In the genomic region with DNA sequence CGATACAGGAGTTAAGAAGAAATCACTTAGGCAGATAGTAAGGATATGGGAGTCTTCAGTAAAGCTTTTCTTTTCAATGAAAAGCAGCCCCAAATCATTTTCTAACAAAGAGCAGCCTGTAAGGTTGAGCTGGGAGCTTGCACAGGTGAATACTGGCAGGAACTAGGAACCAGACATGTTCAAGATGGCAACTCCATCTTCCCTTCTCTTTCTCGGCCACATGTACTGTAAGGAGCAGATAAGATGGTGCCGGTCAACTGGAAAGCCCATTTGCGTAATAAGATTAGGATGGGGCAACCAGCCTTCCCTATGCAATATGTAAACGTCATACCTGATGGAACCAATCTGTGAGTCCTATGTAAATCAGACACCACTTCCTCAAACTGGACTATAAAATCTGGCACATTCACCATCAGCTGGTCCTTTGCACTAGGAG, we compare ENCODE assay signal across 1 cellular context.
TF ChIP-seq lines count a peak whose summit lies in the region.

No MANE protein-coding gene starts in this region.

TF ChIP-seq in K562, 482 proteins besides CTCF, POLR2A, EP300 and RAD21 (continued from another document and continues in another):
- TF ChIP-seq, protein P1, sequence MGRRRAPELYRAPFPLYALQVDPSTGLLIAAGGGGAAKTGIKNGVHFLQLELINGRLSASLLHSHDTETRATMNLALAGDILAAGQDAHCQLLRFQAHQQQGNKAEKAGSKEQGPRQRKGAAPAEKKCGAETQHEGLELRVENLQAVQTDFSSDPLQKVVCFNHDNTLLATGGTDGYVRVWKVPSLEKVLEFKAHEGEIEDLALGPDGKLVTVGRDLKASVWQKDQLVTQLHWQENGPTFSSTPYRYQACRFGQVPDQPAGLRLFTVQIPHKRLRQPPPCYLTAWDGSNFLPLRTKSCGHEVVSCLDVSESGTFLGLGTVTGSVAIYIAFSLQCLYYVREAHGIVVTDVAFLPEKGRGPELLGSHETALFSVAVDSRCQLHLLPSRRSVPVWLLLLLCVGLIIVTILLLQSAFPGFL (CRISPR knock-in tag; IDR thresholded peaks at IDR 0.05), result no peak
- TF ChIP-seq, protein P2, sequence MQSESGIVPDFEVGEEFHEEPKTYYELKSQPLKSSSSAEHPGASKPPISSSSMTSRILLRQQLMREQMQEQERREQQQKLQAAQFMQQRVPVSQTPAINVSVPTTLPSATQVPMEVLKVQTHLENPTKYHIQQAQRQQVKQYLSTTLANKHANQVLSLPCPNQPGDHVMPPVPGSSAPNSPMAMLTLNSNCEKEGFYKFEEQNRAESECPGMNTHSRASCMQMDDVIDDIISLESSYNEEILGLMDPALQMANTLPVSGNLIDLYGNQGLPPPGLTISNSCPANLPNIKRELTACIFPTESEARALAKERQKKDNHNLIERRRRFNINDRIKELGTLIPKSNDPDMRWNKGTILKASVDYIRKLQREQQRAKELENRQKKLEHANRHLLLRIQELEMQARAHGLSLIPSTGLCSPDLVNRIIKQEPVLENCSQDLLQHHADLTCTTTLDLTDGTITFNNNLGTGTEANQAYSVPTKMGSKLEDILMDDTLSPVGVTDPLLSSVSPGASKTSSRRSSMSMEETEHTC (IDR thresholded peaks at IDR 0.05), result no peak
- TF ChIP-seq RBBP5 (IDR thresholded peaks at IDR 0.05; ENCODE audit: borderline replicate concordance, insufficient read depth, low read length, poor library complexity, severe bottlenecking) (no peak), CEBPB (tag; IDR thresholded peaks at IDR 0.05) (peak; percentile 99), PHF20 (IDR thresholded peaks at IDR 0.05; ENCODE audit: partially characterized antibody) (no peak), ZZZ3 (IDR thresholded peaks at IDR 0.05) (no peak), ARID1B (IDR thresholded peaks at IDR 0.05) (peak; percentile 46; the same call in 1 of the 2 replicates), RFX1 (IDR thresholded peaks at IDR 0.05) (no peak), ZNF354B (CRISPR knock-in tag; IDR thresholded peaks at IDR 0.05) (no peak), HNRNPUL1 (IDR thresholded peaks at IDR 0.05; ENCODE audit: low read length) (no peak), NONO (IDR thresholded peaks at IDR 0.05; ENCODE audit: low read depth in 2 of 2, low read length in 1 of 2) (no peak), TAF15 (IDR thresholded peaks at IDR 0.05; ENCODE audit: low read depth, low read length) (no peak), ZSCAN29 (IDR thresholded peaks at IDR 0.05) (no peak), ZNF224 (CRISPR knock-in tag; IDR thresholded peaks at IDR 0.05) (no peak), RBM39 (optimal IDR thresholded peaks at IDR 0.05; ENCODE audit: low read depth, low read length) (no peak), ASH1L (IDR thresholded peaks at IDR 0.05; ENCODE audit: borderline replicate concordance, low read depth, partially characterized antibody) (no peak), ZNF41 (CRISPR knock-in tag; conservative IDR thresholded peaks at IDR 0.05) (0 out of 2 replicates have a peak, but pooled peaks have one; percentile 49), STAG1 (CRISPR knock-in tag; IDR thresholded peaks at IDR 0.05; ENCODE audit: borderline replicate concordance) (no peak), SUPT5H (IDR thresholded peaks at IDR 0.05) (no peak), DNMT1 (IDR thresholded peaks at IDR 0.05) (no peak), FOXM1 (IDR thresholded peaks at IDR 0.05; ENCODE audit: low read depth) (no peak), FOXM1 (CRISPR knock-in tag; IDR thresholded peaks at IDR 0.05; ENCODE audit: low read depth) (no peak), SMC3 (conservative IDR thresholded peaks at IDR 0.05; ENCODE audit: insufficient read depth, low read depth, low read length) (no peak), BRCA1 (IDR thresholded peaks at IDR 0.05) (no peak), BRCA1 (CRISPR knock-in tag; IDR thresholded peaks at IDR 0.05) (no peak), MAFG (tag; conservative IDR thresholded peaks at IDR 0.05) (no peak), HOXB6 (CRISPR knock-in tag; IDR thresholded peaks at IDR 0.05; ENCODE audit: borderline replicate concordance) (no peak), MCM7 (IDR thresholded peaks at IDR 0.05) (no peak), ZNF3 (CRISPR knock-in tag; IDR thresholded peaks at IDR 0.05) (no peak), HNRNPK (IDR thresholded peaks at IDR 0.05; ENCODE audit: low read depth, low read length, poor library complexity, severe bottlenecking) (no peak), PCBP2 (IDR thresholded peaks at IDR 0.05; ENCODE audit: low read depth, low read length, poor library complexity, severe bottlenecking) (no peak), CAMTA2 (CRISPR knock-in tag; conservative IDR thresholded peaks at IDR 0.05) (no peak), MYNN (IDR thresholded peaks at IDR 0.05) (no peak), MYNN (CRISPR knock-in tag; IDR thresholded peaks at IDR 0.05) (no peak), ZNF282 (CRISPR knock-in tag; IDR thresholded peaks at IDR 0.05) (no peak), FIP1L1 (IDR thresholded peaks at IDR 0.05; ENCODE audit: low read depth, low read length, poor library complexity, severe bottlenecking) (no peak), TCF7 (IDR thresholded peaks at IDR 0.05; ENCODE audit: borderline replicate concordance) (no peak), U2AF1 (optimal IDR thresholded peaks at IDR 0.05; ENCODE audit: low read depth, low read length) (no peak), CREM (IDR thresholded peaks at IDR 0.05; ENCODE audit: low read depth) (peak; percentile 91), MEIS2 (IDR thresholded peaks at IDR 0.05; ENCODE audit: partially characterized antibody) (no peak)
- TF ChIP-seq, protein P3, sequence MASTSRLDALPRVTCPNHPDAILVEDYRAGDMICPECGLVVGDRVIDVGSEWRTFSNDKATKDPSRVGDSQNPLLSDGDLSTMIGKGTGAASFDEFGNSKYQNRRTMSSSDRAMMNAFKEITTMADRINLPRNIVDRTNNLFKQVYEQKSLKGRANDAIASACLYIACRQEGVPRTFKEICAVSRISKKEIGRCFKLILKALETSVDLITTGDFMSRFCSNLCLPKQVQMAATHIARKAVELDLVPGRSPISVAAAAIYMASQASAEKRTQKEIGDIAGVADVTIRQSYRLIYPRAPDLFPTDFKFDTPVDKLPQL (IDR thresholded peaks at IDR 0.05; ENCODE audit: extremely low read depth, insufficient read length), result no peak
- TF ChIP-seq, protein P4, sequence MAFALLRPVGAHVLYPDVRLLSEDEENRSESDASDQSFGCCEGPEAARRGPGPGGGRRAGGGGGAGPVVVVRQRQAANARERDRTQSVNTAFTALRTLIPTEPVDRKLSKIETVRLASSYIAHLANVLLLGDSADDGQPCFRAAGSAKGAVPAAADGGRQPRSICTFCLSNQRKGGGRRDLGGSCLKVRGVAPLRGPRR (CRISPR knock-in tag; IDR thresholded peaks at IDR 0.05), result no peak
- TF ChIP-seq, protein P5, sequence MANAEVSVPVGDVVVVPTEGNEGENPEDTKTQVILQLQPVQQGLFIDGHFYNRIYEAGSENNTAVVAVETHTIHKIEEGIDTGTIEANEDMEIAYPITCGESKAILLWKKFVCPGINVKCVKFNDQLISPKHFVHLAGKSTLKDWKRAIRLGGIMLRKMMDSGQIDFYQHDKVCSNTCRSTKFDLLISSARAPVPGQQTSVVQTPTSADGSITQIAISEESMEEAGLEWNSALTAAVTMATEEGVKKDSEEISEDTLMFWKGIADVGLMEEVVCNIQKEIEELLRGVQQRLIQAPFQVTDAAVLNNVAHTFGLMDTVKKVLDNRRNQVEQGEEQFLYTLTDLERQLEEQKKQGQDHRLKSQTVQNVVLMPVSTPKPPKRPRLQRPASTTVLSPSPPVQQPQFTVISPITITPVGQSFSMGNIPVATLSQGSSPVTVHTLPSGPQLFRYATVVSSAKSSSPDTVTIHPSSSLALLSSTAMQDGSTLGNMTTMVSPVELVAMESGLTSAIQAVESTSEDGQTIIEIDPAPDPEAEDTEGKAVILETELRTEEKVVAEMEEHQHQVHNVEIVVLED (CRISPR knock-in tag; IDR thresholded peaks at IDR 0.05), result no peak
- TF ChIP-seq, protein P6, sequence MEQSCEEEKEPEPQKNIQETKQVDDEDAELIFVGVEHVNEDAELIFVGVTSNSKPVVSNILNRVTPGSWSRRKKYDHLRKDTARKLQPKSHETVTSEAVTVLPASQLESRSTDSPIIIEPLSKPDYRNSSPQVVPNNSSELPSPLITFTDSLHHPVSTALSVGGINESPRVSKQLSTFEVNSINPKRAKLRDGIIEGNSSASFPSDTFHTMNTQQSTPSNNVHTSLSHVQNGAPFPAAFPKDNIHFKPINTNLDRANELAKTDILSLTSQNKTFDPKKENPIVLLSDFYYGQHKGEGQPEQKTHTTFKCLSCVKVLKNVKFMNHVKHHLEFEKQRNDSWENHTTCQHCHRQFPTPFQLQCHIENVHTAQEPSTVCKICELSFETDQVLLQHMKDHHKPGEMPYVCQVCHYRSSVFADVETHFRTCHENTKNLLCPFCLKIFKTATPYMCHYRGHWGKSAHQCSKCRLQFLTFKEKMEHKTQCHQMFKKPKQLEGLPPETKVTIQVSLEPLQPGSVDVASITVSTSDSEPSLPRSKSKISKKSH (CRISPR knock-in tag; IDR thresholded peaks at IDR 0.05), result no peak
- TF ChIP-seq, protein P7, sequence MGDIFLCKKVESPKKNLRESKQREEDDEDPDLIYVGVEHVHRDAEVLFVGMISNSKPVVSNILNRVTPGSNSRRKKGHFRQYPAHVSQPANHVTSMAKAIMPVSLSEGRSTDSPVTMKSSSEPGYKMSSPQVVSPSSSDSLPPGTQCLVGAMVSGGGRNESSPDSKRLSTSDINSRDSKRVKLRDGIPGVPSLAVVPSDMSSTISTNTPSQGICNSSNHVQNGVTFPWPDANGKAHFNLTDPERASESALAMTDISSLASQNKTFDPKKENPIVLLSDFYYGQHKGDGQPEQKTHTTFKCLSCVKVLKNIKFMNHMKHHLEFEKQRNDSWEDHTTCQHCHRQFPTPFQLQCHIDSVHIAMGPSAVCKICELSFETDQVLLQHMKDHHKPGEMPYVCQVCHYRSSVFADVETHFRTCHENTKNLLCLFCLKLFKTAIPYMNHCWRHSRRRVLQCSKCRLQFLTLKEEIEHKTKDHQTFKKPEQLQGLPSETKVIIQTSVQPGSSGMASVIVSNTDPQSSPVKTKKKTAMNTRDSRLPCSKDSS (IDR thresholded peaks at IDR 0.05; ENCODE audit: low read depth, partially characterized antibody), result no peak
- TF ChIP-seq, protein P8, sequence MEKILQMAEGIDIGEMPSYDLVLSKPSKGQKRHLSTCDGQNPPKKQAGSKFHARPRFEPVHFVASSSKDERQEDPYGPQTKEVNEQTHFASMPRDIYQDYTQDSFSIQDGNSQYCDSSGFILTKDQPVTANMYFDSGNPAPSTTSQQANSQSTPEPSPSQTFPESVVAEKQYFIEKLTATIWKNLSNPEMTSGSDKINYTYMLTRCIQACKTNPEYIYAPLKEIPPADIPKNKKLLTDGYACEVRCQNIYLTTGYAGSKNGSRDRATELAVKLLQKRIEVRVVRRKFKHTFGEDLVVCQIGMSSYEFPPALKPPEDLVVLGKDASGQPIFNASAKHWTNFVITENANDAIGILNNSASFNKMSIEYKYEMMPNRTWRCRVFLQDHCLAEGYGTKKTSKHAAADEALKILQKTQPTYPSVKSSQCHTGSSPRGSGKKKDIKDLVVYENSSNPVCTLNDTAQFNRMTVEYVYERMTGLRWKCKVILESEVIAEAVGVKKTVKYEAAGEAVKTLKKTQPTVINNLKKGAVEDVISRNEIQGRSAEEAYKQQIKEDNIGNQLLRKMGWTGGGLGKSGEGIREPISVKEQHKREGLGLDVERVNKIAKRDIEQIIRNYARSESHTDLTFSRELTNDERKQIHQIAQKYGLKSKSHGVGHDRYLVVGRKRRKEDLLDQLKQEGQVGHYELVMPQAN (IDR thresholded peaks at IDR 0.05; ENCODE audit: borderline replicate concordance), result no peak
- TF ChIP-seq, protein P9, sequence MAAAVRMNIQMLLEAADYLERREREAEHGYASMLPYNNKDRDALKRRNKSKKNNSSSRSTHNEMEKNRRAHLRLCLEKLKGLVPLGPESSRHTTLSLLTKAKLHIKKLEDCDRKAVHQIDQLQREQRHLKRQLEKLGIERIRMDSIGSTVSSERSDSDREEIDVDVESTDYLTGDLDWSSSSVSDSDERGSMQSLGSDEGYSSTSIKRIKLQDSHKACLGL (CRISPR knock-in tag; IDR thresholded peaks at IDR 0.05; ENCODE audit: borderline replicate concordance, poor library complexity, severe bottlenecking), result no peak
- TF ChIP-seq, protein P10, sequence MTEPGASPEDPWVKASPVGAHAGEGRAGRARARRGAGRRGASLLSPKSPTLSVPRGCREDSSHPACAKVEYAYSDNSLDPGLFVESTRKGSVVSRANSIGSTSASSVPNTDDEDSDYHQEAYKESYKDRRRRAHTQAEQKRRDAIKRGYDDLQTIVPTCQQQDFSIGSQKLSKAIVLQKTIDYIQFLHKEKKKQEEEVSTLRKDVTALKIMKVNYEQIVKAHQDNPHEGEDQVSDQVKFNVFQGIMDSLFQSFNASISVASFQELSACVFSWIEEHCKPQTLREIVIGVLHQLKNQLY (CRISPR knock-in tag; conservative IDR thresholded peaks at IDR 0.05), result no peak
- TF ChIP-seq, protein P11, sequence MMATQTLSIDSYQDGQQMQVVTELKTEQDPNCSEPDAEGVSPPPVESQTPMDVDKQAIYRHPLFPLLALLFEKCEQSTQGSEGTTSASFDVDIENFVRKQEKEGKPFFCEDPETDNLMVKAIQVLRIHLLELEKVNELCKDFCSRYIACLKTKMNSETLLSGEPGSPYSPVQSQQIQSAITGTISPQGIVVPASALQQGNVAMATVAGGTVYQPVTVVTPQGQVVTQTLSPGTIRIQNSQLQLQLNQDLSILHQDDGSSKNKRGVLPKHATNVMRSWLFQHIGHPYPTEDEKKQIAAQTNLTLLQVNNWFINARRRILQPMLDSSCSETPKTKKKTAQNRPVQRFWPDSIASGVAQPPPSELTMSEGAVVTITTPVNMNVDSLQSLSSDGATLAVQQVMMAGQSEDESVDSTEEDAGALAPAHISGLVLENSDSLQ (IDR thresholded peaks at IDR 0.05), result peak; percentile 57; the same call in 1 of the 2 replicates
- TF ChIP-seq, protein P12, sequence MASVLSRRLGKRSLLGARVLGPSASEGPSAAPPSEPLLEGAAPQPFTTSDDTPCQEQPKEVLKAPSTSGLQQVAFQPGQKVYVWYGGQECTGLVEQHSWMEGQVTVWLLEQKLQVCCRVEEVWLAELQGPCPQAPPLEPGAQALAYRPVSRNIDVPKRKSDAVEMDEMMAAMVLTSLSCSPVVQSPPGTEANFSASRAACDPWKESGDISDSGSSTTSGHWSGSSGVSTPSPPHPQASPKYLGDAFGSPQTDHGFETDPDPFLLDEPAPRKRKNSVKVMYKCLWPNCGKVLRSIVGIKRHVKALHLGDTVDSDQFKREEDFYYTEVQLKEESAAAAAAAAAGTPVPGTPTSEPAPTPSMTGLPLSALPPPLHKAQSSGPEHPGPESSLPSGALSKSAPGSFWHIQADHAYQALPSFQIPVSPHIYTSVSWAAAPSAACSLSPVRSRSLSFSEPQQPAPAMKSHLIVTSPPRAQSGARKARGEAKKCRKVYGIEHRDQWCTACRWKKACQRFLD (CRISPR knock-in tag; IDR thresholded peaks at IDR 0.05), result no peak; the same call in 1 of the 2 replicates
